Comparison of ENCODE assay signal across 8 cellular contexts in genomic region chr6:158999669-159000403, GRCh38. TPM values are rescaled to one million over a fixed set of nuclear protein-coding genes. Genes with fewer than 3 reads are reported as not detected.
DNase-seq lines count a peak whose midpoint lies in the region; ATAC-seq and TF ChIP-seq lines count a peak whose summit lies in the region.

Gene RSPH3, minus strand, starts transcription at chr6:159000202. Its CDS starts 652 bp downstream, at chr6:158999550.

- H3K9me3 ChIP-seq in KOPT-K1 (ENCODE audit: insufficient read depth, low read length, poor library complexity, severe bottlenecking) (no peaks in the 10 kb centered on the region), Peyer's patch (no peaks in the 10 kb centered on the region)

- intact Hi-C loops in activated T-helper 1 cell treated with anti-CD3 and anti-CD28 coated beads, Interleukin-12 subunit alpha, Interleukin-12 subunit beta, Interleukin-2, Interleukin-4 antibody, amounts not matched to agents 30 ng/mL and 10 ng/mL and 1 ng/mL, durations not matched to agents 14 hours and 24 hours and 36 hours (cut with micrococcal nuclease) = loop anchor here (1.0 to 5.0 kb wide), 11 partner anchors 8 to 788 kb away; no protein-coding TSS in a partner anchor

- H3K9me3 Mint-ChIP-seq in activated T-helper 1 cell treated with anti-CD3 and anti-CD28 coated beads, Interleukin-12 subunit alpha, Interleukin-12 subunit beta, Interleukin-2, Interleukin-4 antibody, amounts not matched to agents 30 ng/mL and 10 ng/mL and 1 ng/mL, durations not matched to agents 14 hours and 24 hours and 36 hours = no peaks in the 10 kb centered on the region
- H3K9me3 Mint-ChIP-seq in naive B cell = no peaks in the 10 kb centered on the region
- no peaks in the 10 kb centered on the region for H3K9me3 Mint-ChIP-seq in stimulated activated effector memory CD8-positive, alpha-beta T cell treated with anti-CD3 and anti-CD28 coated beads, Interleukin-12 subunit alpha, Interleukin-12 subunit beta, amount 100 ng/mL, for 72 hours

- H3K27ac ChIP-seq in KOPT-K1 (ENCODE audit: low read depth, low read length, poor library complexity, severe bottlenecking) (peak within 1 kb of the TSS; percentile 80), Peyer's patch (peak within 1 kb of the TSS; percentile 82 to 91 (median 89))

- H3K36me3 Mint-ChIP-seq in activated T-helper 1 cell treated with anti-CD3 and anti-CD28 coated beads, Interleukin-12 subunit alpha, Interleukin-12 subunit beta, Interleukin-2, Interleukin-4 antibody, amounts not matched to agents 30 ng/mL and 10 ng/mL and 1 ng/mL, durations not matched to agents 14 hours and 24 hours and 36 hours (ENCODE audit: low read depth) = peaks cover 6% of the 10 kb centered on the region
- H3K36me3 Mint-ChIP-seq in naive B cell = peaks cover 0 to 9% of the 10 kb centered on the region in 2 donors
- H3K36me3 Mint-ChIP-seq in stimulated activated effector memory CD8-positive, alpha-beta T cell treated with anti-CD3 and anti-CD28 coated beads, Interleukin-12 subunit alpha, Interleukin-12 subunit beta, amount 100 ng/mL, for 72 hours = peaks cover 19% of the 10 kb centered on the region

- H3K27me3 ChIP-seq in Peyer's patch = no peaks in the 10 kb centered on the region

- H3K36me3 ChIP-seq in KOPT-K1 (ENCODE audit: insufficient read depth, low read length) (no peaks in the 10 kb centered on the region), Peyer's patch (no peaks in the 10 kb centered on the region)

- DNase-seq in Daoy (ENCODE audit: low read depth) (peak; percentile 99), Peyer's patch (peak; percentile 91 to 97 (median 97)), fibroblast of gingiva (ENCODE audit: low read depth) (peak; percentile 89), naive B cell (peak; percentile 81)
- DNase-seq in activated T-helper 1 cell treated with anti-CD3 and anti-CD28 coated beads, Interleukin-12 subunit alpha, Interleukin-12 subunit beta, Interleukin-2, Interleukin-4 antibody, amounts not matched to agents 30 ng/mL and 10 ng/mL and 1 ng/mL, durations not matched to agents 14 hours and 24 hours and 36 hours (ENCODE audit: low spot score) = peak; percentile 86
- peak; percentile 86 to 97 for DNase-seq in stimulated activated effector memory CD8-positive, alpha-beta T cell treated with anti-CD3 and anti-CD28 coated beads, Interleukin-12 subunit alpha, Interleukin-12 subunit beta, amount 100 ng/mL, for 72 hours (ENCODE audit: low spot score in 2 of 2)

- peak in 4 of 6 experiments; percentile 4 to 32 (median 18) for TF ChIP-seq CTCF in Peyer's patch (IDR thresholded peaks at IDR 0.05)

- peaks cover 0 to 8% (median 0%) of the 10 kb centered on the region in 4 donors for H3K4me1 ChIP-seq in Peyer's patch

- H3K4me1 Mint-ChIP-seq in activated T-helper 1 cell treated with anti-CD3 and anti-CD28 coated beads, Interleukin-12 subunit alpha, Interleukin-12 subunit beta, Interleukin-2, Interleukin-4 antibody, amounts not matched to agents 30 ng/mL and 10 ng/mL and 1 ng/mL, durations not matched to agents 14 hours and 24 hours and 36 hours (ENCODE audit: low read depth) = peaks cover 52% of the 10 kb centered on the region
- H3K4me1 Mint-ChIP-seq in naive B cell = peaks cover 24 to 33% (median 27%) of the 10 kb centered on the region in 3 donors
- peaks cover 52% of the 10 kb centered on the region for H3K4me1 Mint-ChIP-seq in stimulated activated effector memory CD8-positive, alpha-beta T cell treated with anti-CD3 and anti-CD28 coated beads, Interleukin-12 subunit alpha, Interleukin-12 subunit beta, amount 100 ng/mL, for 72 hours

- H3K27me3 Mint-ChIP-seq in activated T-helper 1 cell treated with anti-CD3 and anti-CD28 coated beads, Interleukin-12 subunit alpha, Interleukin-12 subunit beta, Interleukin-2, Interleukin-4 antibody, amounts not matched to agents 30 ng/mL and 10 ng/mL and 1 ng/mL, durations not matched to agents 14 hours and 24 hours and 36 hours (ENCODE audit: insufficient read depth) = peaks cover 2% of the 10 kb centered on the region
- no peaks in the 10 kb centered on the region for H3K27me3 Mint-ChIP-seq in naive B cell

- peak; percentile 88 to 90 for TF ChIP-seq POLR2A in Peyer's patch (IDR thresholded peaks at IDR 0.05)

- peak within 1 kb of the TSS; percentile 91 for H3K27ac Mint-ChIP-seq in activated T-helper 1 cell treated with anti-CD3 and anti-CD28 coated beads, Interleukin-12 subunit alpha, Interleukin-12 subunit beta, Interleukin-2, Interleukin-4 antibody, amounts not matched to agents 30 ng/mL and 10 ng/mL and 1 ng/mL, durations not matched to agents 14 hours and 24 hours and 36 hours
- peak within 1 kb of the TSS; percentile 92 to 98 (median 96) for H3K27ac Mint-ChIP-seq in naive B cell
- H3K27ac Mint-ChIP-seq in stimulated activated effector memory CD8-positive, alpha-beta T cell treated with anti-CD3 and anti-CD28 coated beads, Interleukin-12 subunit alpha, Interleukin-12 subunit beta, amount 100 ng/mL, for 72 hours = peak within 1 kb of the TSS; percentile 95

- ATAC-seq in GM21825 (IDR thresholded peaks at IDR 0.05; ENCODE audit: unreplicated experiment) (peak; percentile 91), naive B cell (ENCODE audit: low read depth in 2 of 2) (peak; percentile 86 to 87)
- peak; percentile 89 for ATAC-seq in stimulated activated effector memory CD8-positive, alpha-beta T cell treated with anti-CD3 and anti-CD28 coated beads, Interleukin-12 subunit alpha, Interleukin-12 subunit beta, amount 100 ng/mL, for 72 hours

- H3K4me3 ChIP-seq in Peyer's patch = peak within 1 kb of the TSS; percentile 71 to 90 (median 80)

- peak within 1 kb of the TSS; percentile 95 for H3K4me3 Mint-ChIP-seq in activated T-helper 1 cell treated with anti-CD3 and anti-CD28 coated beads, Interleukin-12 subunit alpha, Interleukin-12 subunit beta, Interleukin-2, Interleukin-4 antibody, amounts not matched to agents 30 ng/mL and 10 ng/mL and 1 ng/mL, durations not matched to agents 14 hours and 24 hours and 36 hours
- peak within 1 kb of the TSS; percentile 93 to 99 (median 97) for H3K4me3 Mint-ChIP-seq in naive B cell
- peak within 1 kb of the TSS; percentile 99 for H3K4me3 Mint-ChIP-seq in stimulated activated effector memory CD8-positive, alpha-beta T cell treated with anti-CD3 and anti-CD28 coated beads, Interleukin-12 subunit alpha, Interleukin-12 subunit beta, amount 100 ng/mL, for 72 hours

RNA-seq across cellular contexts. Expression of gene RSPH3, which starts in this region (rescaled TPM):
- 3.0 and 5.2 TPM in 2 replicates for total RNA-seq in Daoy (2014; rRNA removed; shearing (Covaris generic))
- total RNA-seq in Peyer's patch = 10 to 100 TPM; 14.9 to 24.5 (median 20.1) TPM
- 3.8 and 4.2 TPM in 2 replicates for total RNA-seq in activated T-helper 1 cell treated with anti-CD3 and anti-CD28 coated beads, Interleukin-12 subunit alpha, Interleukin-12 subunit beta, Interleukin-2, Interleukin-4 antibody, amounts not matched to agents 30 ng/mL and 10 ng/mL and 1 ng/mL, durations not matched to agents 14 hours and 24 hours and 36 hours
- polyA plus RNA-seq in naive B cell (ENCODE audit: low read depth in 6 of 6) = 1 to 10 TPM in 5 of 6 donors, under 1 TPM in 1; 0.14 to 3.4 (median 2.4) TPM

Comparison
In these comparisons a context has a peak if more than half of its experiments do, and no peak if none do; other contexts are left out.
1. Peak in every context shown above with its lines: DNase-seq, ATAC-seq, H3K4me3 ChIP-seq and H3K27ac ChIP-seq.